In the genomic region with DNA sequence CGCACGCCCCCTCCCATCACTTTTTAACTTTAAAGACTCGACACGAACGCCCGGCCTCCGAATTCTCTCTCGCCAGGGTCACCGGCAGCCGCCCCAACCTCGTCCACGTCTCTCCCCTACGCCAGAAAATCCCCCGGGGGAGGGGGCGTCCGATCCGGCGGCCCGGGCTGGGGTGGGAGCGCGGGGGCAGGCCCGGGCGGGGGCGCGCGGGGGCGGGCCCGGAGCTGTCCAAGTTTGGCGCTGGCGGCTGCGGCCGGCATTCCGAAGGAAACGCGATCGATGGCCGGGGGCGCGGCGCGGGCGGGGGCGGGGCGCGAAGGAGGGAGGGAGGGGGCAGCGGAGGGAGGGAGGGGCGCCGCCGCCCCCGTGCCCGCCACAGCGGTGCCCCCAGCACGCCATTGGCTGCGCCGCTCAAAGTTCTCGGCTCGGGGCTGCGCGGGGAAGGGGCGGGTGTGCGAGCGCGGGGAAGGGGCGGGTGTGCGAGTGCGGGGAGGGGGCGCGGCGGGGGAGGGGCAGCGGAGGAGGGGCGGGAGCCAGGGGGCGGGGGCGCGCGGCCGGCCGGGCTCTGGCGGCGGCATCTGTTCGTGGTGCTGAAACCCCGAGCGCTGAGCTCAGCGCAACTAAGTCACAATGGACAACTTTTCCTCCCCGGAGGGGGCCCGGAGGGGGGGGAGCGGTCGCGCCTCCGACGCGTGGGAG, we compare ENCODE assay signal across 8 cellular contexts. TPM values are rescaled to one million over a fixed set of nuclear protein-coding genes. Genes with fewer than 3 reads are reported as not detected.
A peak's percentile ranks its signal among the peaks of the same experiment; 100 is the strongest.
DNase-seq lines count a peak whose midpoint lies in the region; ATAC-seq, FAIRE-seq and TF ChIP-seq lines count a peak whose summit lies in the region.

No MANE protein-coding gene starts in this region.

- peaks cover 7% of the 10 kb centered on the region for H3K27me3 Mint-ChIP-seq in progenitor cell of endocrine pancreas

- peaks cover 27% of the 10 kb centered on the region for H3K4me1 Mint-ChIP-seq in progenitor cell of endocrine pancreas (ENCODE audit: low read depth)

- TF ChIP-seq CTCF in foreskin fibroblast (IDR thresholded peaks at IDR 0.05; ENCODE audit: low read depth, low read length) (no peak), progenitor cell of endocrine pancreas (IDR thresholded peaks at IDR 0.05; ENCODE audit: unreplicated experiment) (no peak), D721Med (IDR thresholded peaks at IDR 0.05; ENCODE audit: insufficient read depth, missing control alignments) (no peak)

- peak overlapping the region; percentile 94 for H3K27ac Mint-ChIP-seq in progenitor cell of endocrine pancreas

- H3K4me3 Mint-ChIP-seq in progenitor cell of endocrine pancreas (ENCODE audit: low read depth), result peak overlapping the region; percentile 79

- DNase-seq in DMS114 treated with DMSO at 0.1 percent for 48 hours (lab: John Stamatoyannopoulos, UW; ENCODE audit: unreplicated experiment) (peak; percentile 38), foreskin fibroblast (peak; percentile 7 to 54), progenitor cell of endocrine pancreas (ENCODE audit: low spot score, unreplicated experiment) (peak; percentile 87), NCI-H1694 (lab: John Stamatoyannopoulos, UW) (no peak), D721Med (ENCODE audit: insufficient read length, low spot score) (no peak)
- no peak for DNase-seq in activated effector memory CD4-positive, alpha-beta T cell treated with Interleukin-2 at 50 U/mL for 16 hours

- H3K36me3 Mint-ChIP-seq in progenitor cell of endocrine pancreas (ENCODE audit: insufficient read depth), result peaks cover 2% of the 10 kb centered on the region

- no peaks in the 10 kb centered on the region for H3K9me3 Mint-ChIP-seq in progenitor cell of endocrine pancreas (ENCODE audit: low read depth)

- no peak for FAIRE-seq in D721Med (lab: Jason Lieb, UNC)

- peak overlapping the region in 1 of 2 donors; percentile 2 for H3K4me3 ChIP-seq in foreskin fibroblast (ENCODE audit: low read depth in 1 of 2, low read length in 2 of 2)

- no peak for ATAC-seq in GM21717 (IDR thresholded peaks at IDR 0.05; ENCODE audit: unreplicated experiment)

TF ChIP-seq in PFSK-1, 5 proteins besides CTCF, POLR2A, EP300 and RAD21:
- TF ChIP-seq REST (IDR thresholded peaks at IDR 0.05; ENCODE audit: insufficient read depth in 1 of 2, low read depth in 2 of 2, low read length in 2 of 2) (peak; percentile 72 to 89), POLR2AphosphoS5 (IDR thresholded peaks at IDR 0.05; ENCODE audit: low read depth, low read length) (no peak)

RNA-seq across cellular contexts. Expression of gene PHF21B, which starts 2.4 kb away (rescaled TPM):
- 0.21 TPM for polyA plus RNA-seq in PFSK-1 (2012; ENCODE audit: insufficient read length, low read depth)
- total RNA-seq in progenitor cell of endocrine pancreas, result 34.8 and 37.4 TPM in 2 replicates

Comparison
In these comparisons a context has a peak if more than half of its experiments do, and no peak if none do; other contexts are left out.
1. DNase-seq: peak in DMS114 treated with DMSO at 0.1 percent for 48 hours (single experiment), foreskin fibroblast (2 of 2) and progenitor cell of endocrine pancreas (single experiment); none in NCI-H1694 (single experiment), activated effector memory CD4-positive, alpha-beta T cell treated with Interleukin-2 at 50 U/mL for 16 hours (single experiment) and D721Med (single experiment).